18 cellular contexts compared by ENCODE assay signal in the genomic region with DNA sequence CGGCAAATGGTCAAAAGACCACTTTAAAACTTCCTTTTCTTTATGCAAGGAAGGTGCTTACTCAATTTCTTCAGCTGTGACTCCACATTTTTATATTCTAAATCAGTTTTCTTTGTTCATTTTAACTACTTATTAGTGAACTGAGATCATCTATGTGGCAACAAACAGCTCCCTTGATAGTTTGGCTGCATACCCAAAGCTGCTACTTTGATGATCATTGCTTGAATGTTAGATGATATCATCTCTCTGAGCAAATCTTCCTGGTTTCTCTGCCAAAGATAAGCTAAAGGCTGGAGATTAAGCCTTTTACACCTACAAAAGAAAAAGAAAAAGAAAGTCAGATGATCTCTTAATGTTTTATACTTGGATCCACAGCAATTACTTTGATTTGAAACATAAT.
DNase-seq lines count a peak whose midpoint lies in the region; ATAC-seq, FAIRE-seq and TF ChIP-seq lines count a peak whose summit lies in the region.
"Had no signal": no experiment of that assay in that cellular context is flagged by ENCODE, and none has a peak within 500 bp of the region (broad histone marks: within the 10 kb centered on the region; RNA-seq: fewer than 3 reads in every experiment).

No MANE protein-coding gene starts in this region.

- no peak overlapping the region for H3K27ac ChIP-seq in brain microvascular endothelial cell
- H3K27ac ChIP-seq: colonic mucosa, transverse colon had no signal

- in situ Hi-C loops in brain microvascular endothelial cell (cut with HindIII; ENCODE audit: low pct_ligation_motif_present, low sequenced_read_pairs), result no loop called here

- peak; percentile 5 for FAIRE-seq in islet of Langerhans (lab: Jason Lieb, UNC)

- ATAC-seq in GM19023 (IDR thresholded peaks at IDR 0.05; ENCODE audit: unreplicated experiment) (no peak), GM19455 (IDR thresholded peaks at IDR 0.05; ENCODE audit: unreplicated experiment) (no peak)
- ATAC-seq: activated T-cell treated with anti-CD3 and anti-CD28 coated beads, Interleukin-2, amount 50 U/mL, for 72 hours; esophagus mucosa; right cardiac atrium had no signal

- no peaks in the 10 kb centered on the region for H3K36me3 ChIP-seq in brain microvascular endothelial cell (replicated peaks)
- H3K36me3 ChIP-seq: colonic mucosa, transverse colon had no signal

- peak; percentile 6 for DNase-seq in AG08396 (ENCODE audit: low spot score)
- peak; percentile 13 for DNase-seq in HPDE6-E6E7 (ENCODE audit: extremely low spot score)
- peak; percentile 41 for DNase-seq in brain microvascular endothelial cell
- DNase-seq in stimulated activated CD4-positive, alpha-beta T cell treated with anti-CD3 and anti-CD28 coated beads, Interleukin-12 subunit alpha, Interleukin-12 subunit beta, amount 100 ng/mL, for 4 hours, result no peak
- no peak for DNase-seq in SIG-M5 treated with dmso at 0.1 percent for 504 hours (lab: John Stamatoyannopoulos, UW; ENCODE audit: unreplicated experiment)
- DNase-seq: ACHN; activated CD4-positive, alpha-beta T cell treated with anti-CD3 and anti-CD28 coated beads, Interleukin-2, amount 50 U/mL, for 4 hours; activated T-cell treated with anti-CD3 and anti-CD28 coated beads, Interleukin-2, amount 50 U/mL, for 72 hours; Calu3; colonic mucosa; right cardiac atrium; SHP77 treated with DMSO at 0.1 percent for 48 hours; transverse colon had no signal

- no peak overlapping the region for H3K4me3 ChIP-seq in brain microvascular endothelial cell (ENCODE audit: low read depth, low read length)
- H3K4me3 ChIP-seq: colonic mucosa, lung, transverse colon had no signal

- TF ChIP-seq CTCF in brain microvascular endothelial cell (IDR thresholded peaks at IDR 0.05; ENCODE audit: low read depth, low read length, missing control alignments), result no peak

- no peaks in the 10 kb centered on the region for H3K27me3 ChIP-seq in brain microvascular endothelial cell (replicated peaks)
- H3K27me3 ChIP-seq: colonic mucosa, transverse colon had no signal

Comparison
In these comparisons a context has a peak if more than half of its experiments do, and no peak if none do; other contexts are left out.
1. DNase-seq: peak in AG08396 (single experiment), HPDE6-E6E7 (single experiment) and brain microvascular endothelial cell (single experiment); none in stimulated activated CD4-positive, alpha-beta T cell treated with anti-CD3 and anti-CD28 coated beads, Interleukin-12 subunit alpha, Interleukin-12 subunit beta, amount 100 ng/mL, for 4 hours (single experiment) and SIG-M5 treated with dmso at 0.1 percent for 504 hours (single experiment).